1 cellular context compared by ENCODE assay signal in the genomic region with DNA sequence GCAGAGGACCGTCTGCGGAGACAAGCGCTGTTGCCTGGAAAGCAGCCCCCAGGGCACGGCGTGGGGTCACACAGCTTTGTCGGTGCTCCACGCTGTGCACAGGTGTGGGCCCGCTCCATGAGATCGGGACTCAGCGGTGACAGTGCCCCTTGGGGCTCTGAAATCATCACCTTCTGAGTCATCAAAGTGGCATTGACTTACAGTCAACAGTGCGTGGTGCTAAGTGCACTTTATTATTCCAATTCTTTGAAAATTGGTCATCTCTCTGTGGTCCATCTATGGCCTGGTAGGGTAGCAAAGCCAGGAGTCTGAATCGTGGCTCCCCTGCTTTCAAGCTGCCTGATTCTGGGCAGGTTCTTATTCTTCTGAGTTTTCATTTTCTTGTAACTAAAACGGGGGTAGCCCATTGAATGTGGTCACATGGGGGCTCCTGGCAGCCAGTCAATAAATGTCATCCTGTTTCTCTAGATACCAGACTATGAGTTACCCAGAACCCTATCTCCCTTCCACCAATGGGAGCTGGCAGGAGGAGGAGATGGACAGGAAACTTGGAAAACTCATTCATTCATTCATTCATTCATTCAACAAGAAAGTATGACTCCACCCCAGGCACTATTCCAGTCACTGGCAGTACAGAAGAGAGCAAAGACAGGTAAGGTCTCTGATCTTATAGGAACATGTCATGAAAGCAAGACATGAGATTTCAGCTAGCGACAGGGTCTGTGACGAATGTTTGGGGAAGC.
TF ChIP-seq lines count a peak whose summit lies in the region.

No MANE protein-coding gene starts in this region.

TF ChIP-seq in K562, 482 proteins besides CTCF, POLR2A, EP300 and RAD21 (continued from another document):
- TF ChIP-seq, protein P1, sequence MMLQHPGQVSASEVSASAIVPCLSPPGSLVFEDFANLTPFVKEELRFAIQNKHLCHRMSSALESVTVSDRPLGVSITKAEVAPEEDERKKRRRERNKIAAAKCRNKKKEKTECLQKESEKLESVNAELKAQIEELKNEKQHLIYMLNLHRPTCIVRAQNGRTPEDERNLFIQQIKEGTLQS (IDR thresholded peaks at IDR 0.05) = peak; percentile 35
- TF ChIP-seq, protein P1 (CRISPR knock-in tag; conservative IDR thresholded peaks at IDR 0.05) = no peak
- TF ChIP-seq, protein P2, sequence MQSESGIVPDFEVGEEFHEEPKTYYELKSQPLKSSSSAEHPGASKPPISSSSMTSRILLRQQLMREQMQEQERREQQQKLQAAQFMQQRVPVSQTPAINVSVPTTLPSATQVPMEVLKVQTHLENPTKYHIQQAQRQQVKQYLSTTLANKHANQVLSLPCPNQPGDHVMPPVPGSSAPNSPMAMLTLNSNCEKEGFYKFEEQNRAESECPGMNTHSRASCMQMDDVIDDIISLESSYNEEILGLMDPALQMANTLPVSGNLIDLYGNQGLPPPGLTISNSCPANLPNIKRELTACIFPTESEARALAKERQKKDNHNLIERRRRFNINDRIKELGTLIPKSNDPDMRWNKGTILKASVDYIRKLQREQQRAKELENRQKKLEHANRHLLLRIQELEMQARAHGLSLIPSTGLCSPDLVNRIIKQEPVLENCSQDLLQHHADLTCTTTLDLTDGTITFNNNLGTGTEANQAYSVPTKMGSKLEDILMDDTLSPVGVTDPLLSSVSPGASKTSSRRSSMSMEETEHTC (IDR thresholded peaks at IDR 0.05) = no peak
